In genomic region chr3:41117398-41117870, GRCh38 we compare ENCODE assay signal across 8 cellular contexts.
DNase-seq lines count a peak whose midpoint lies in the region; ATAC-seq and TF ChIP-seq lines count a peak whose summit lies in the region.

No MANE protein-coding gene starts in this region.

- peak; percentile 95 for ATAC-seq in HG02759 (IDR thresholded peaks at IDR 0.05; ENCODE audit: unreplicated experiment)

- DNase-seq in GM13977 (ENCODE audit: low spot score) (peak; percentile 61), NCI-H2029 treated with DMSO at 0.1 percent for 48 hours (lab: John Stamatoyannopoulos, UW) (peak; percentile 89), dedifferentiated amniotic fluid mesenchymal stem cell (ENCODE audit: extremely low spot score) (peak; percentile 67), mesenteric fat pad (ENCODE audit: low spot score) (peak; percentile 93), NCI-H1436 (lab: John Stamatoyannopoulos, UW) (no peak)
- DNase-seq in activated CD4-positive, alpha-beta T cell treated with anti-CD3 and anti-CD28 coated beads, Interleukin-2, amount 50 U/mL, for 1 hour, result peak; percentile 74
- peak; percentile 52 to 55 for DNase-seq in stimulated activated CD8-positive, alpha-beta memory T cell treated with anti-CD3 and anti-CD28 coated beads, Interleukin-4, amount 100 ng/mL, for 1 hour (ENCODE audit: low read depth in 2 of 2, low spot score in 1 of 2)

- TF ChIP-seq CTCF in GM13977 (IDR thresholded peaks at IDR 0.05; ENCODE audit: extremely low read depth, insufficient read depth, missing control alignments), result no peak

- in situ Hi-C loops in GM13977 (cut with MboI; ENCODE audit: low pct_unique_long_range_greater_than_20kb, low sequenced_read_pairs, unreplicated experiment), result no loop called here
